Comparison of ENCODE assay signal across 10 cellular contexts in the genomic region with DNA sequence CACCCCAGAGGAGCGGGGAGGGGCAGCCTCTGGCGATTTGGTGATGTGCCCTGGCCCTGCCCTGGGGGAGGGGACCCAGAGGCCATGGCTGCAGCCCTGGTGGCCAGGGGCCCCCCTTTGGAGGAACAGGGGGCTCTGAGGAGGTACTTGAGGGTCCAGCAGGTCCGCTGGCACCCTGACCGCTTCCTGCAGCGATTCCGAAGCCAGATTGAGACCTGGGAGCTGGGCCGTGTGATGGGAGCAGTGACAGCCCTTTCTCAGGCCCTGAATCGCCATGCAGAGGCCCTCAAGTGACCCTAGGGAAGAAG. TPM values are rescaled to one million over a fixed set of nuclear protein-coding genes. Genes with fewer than 3 reads are reported as not detected.
DNase-seq lines count a peak whose midpoint lies in the region; ATAC-seq and TF ChIP-seq lines count a peak whose summit lies in the region.
"Had no signal": no experiment of that assay in that cellular context is flagged by ENCODE, and none has a peak within 500 bp of the region (broad histone marks: within the 10 kb centered on the region; RNA-seq: fewer than 3 reads in every experiment).

No MANE protein-coding gene starts in this region.

- H2AFZ ChIP-seq in neuronal stem cell (ENCODE audit: low read length) = no peak overlapping the region

- intact Hi-C loops in CD8-positive, alpha-beta T cell (cut with DNase I, micrococcal nuclease) = no loop called here

- CTCF ChIA-PET in CD8-positive, alpha-beta T cell (lab: Charles Lee) = interaction anchor here (1.0 to 36.4 kb wide), 4 partner anchors 10 to 65 kb away, joined by 3 to 1206 read pairs (median 6); partner anchors contain the start of genes LST1, LTB, NCR3 and NFKBIL1

- POLR2A ChIA-PET in CD8-positive, alpha-beta T cell (lab: Charles Lee) = interaction anchor here (0.5 to 5.0 kb wide), 7 partner anchors 17 to 40 kb away, joined by 3 to 43 read pairs (median 8); partner anchors contain the start of genes LTB, NCR3 and TNF

- no peak overlapping the region for H2BK5ac ChIP-seq in neuronal stem cell (ENCODE audit: low read length)

- no peak for TF ChIP-seq CTCF in CD8-positive, alpha-beta T cell (IDR thresholded peaks at IDR 0.05)

- H2BK12ac ChIP-seq in neuronal stem cell (ENCODE audit: low read length) = no peak overlapping the region

- H4K91ac ChIP-seq in neuronal stem cell (ENCODE audit: low read depth, low read length, poor library complexity) = no peak overlapping the region

- no peak overlapping the region for H3K4ac ChIP-seq in neuronal stem cell (ENCODE audit: low read length)

- no peak overlapping the region for H3K9ac ChIP-seq in neuronal stem cell (ENCODE audit: low read depth, low read length, poor library complexity)

- no peak overlapping the region for H3K14ac ChIP-seq in neuronal stem cell (ENCODE audit: low read length)

- H3K4me3 ChIP-seq in CD8-positive, alpha-beta T cell (ENCODE audit: low read depth, low read length) = peak overlapping the region; percentile 5
- H3K4me3 ChIP-seq in neuronal stem cell (ENCODE audit: low read length in 2 of 2) = no peak overlapping the region

- H3K4me1 ChIP-seq in CD8-positive, alpha-beta T cell (ENCODE audit: insufficient read depth, low read length) = peaks cover 52% of the 10 kb centered on the region
- H3K4me1 ChIP-seq in neuronal stem cell (ENCODE audit: control insufficient read depth in 2 of 2, insufficient read depth in 1 of 2, low read depth in 1 of 2, low read length in 2 of 2) = peaks cover 0 to 7% of the 10 kb centered on the region in 2 donors

- H4K8ac ChIP-seq in neuronal stem cell (ENCODE audit: low read depth, low read length) = no peak overlapping the region

- no peak overlapping the region for H3K4me2 ChIP-seq in neuronal stem cell (ENCODE audit: insufficient read depth, low read length, poor library complexity, severe bottlenecking)

- H3K36me3 ChIP-seq in CD8-positive, alpha-beta T cell (ENCODE audit: insufficient read depth, low read length) = peaks cover 9% of the 10 kb centered on the region
- H3K36me3 ChIP-seq in KOPT-K1 (ENCODE audit: insufficient read depth, low read length) (peaks cover 34% of the 10 kb centered on the region), neuronal stem cell (replicated peaks in 1 of 2; ENCODE audit: control insufficient read depth in 2 of 2, insufficient read depth in 2 of 2, low read length in 2 of 2) (peaks cover 37 to 72% of the 10 kb centered on the region in 2 donors)

- H3K23ac ChIP-seq in neuronal stem cell (ENCODE audit: low read depth, low read length, poor library complexity) = peak overlapping the region; percentile 73

- peaks cover 6% of the 10 kb centered on the region for H3K79me1 ChIP-seq in neuronal stem cell (ENCODE audit: low read depth, low read length)

- no peak overlapping the region for H2AK5ac ChIP-seq in neuronal stem cell (ENCODE audit: low read depth, low read length)

- no peak overlapping the region for H2BK15ac ChIP-seq in neuronal stem cell (ENCODE audit: low read length)

- peak overlapping the region; percentile 90 for H3K27ac Mint-ChIP-seq in CD8-positive, alpha-beta T cell
- peak overlapping the region; percentile 96 for H3K27ac Mint-ChIP-seq in central memory CD8-positive, alpha-beta T cell (ENCODE audit: low read depth)

- peaks cover 57% of the 10 kb centered on the region for H3K4me1 Mint-ChIP-seq in CD8-positive, alpha-beta T cell (ENCODE audit: low read depth)
- H3K4me1 Mint-ChIP-seq in central memory CD8-positive, alpha-beta T cell = peaks cover 57% of the 10 kb centered on the region

- no peak for DNase-seq in CD8-positive, alpha-beta T cell
- DNase-seq in central memory CD8-positive, alpha-beta T cell (ENCODE audit: low spot score in 2 of 2) = no peak
- DNase-seq in neuronal stem cell (ENCODE audit: low spot score) (no peak), GM19238 (ENCODE audit: insufficient read length, low spot score) (no peak), DMS153 treated with DMSO at 0.1 percent for 48 hours (lab: John Stamatoyannopoulos, UW; ENCODE audit: unreplicated experiment) (no peak), NCI-H1436 (lab: John Stamatoyannopoulos, UW) (no peak)
- DNase-seq: MM.1S, NCI-H446 treated with DMSO at 0.1 percent for 48 hours had no signal

- no peak overlapping the region for H3K18ac ChIP-seq in neuronal stem cell (ENCODE audit: low read length)

- H3K36me3 Mint-ChIP-seq in CD8-positive, alpha-beta T cell = peaks cover 37% of the 10 kb centered on the region
- H3K36me3 Mint-ChIP-seq in central memory CD8-positive, alpha-beta T cell (ENCODE audit: insufficient read depth) = peaks cover 12% of the 10 kb centered on the region

- H3K27ac ChIP-seq in CD8-positive, alpha-beta T cell (ENCODE audit: low read depth, low read length) = no peak overlapping the region
- H3K27ac ChIP-seq in KOPT-K1 (ENCODE audit: low read depth, low read length, poor library complexity, severe bottlenecking) (peak overlapping the region; percentile 74), neuronal stem cell (replicated peaks; ENCODE audit: low read length) (no peak overlapping the region)

- no peaks in the 10 kb centered on the region for H3K9me3 ChIP-seq in CD8-positive, alpha-beta T cell (ENCODE audit: low read length)
- H3K9me3 ChIP-seq in KOPT-K1 (ENCODE audit: insufficient read depth, low read length, poor library complexity, severe bottlenecking) (no peaks in the 10 kb centered on the region), neuronal stem cell (replicated peaks in 1 of 2; ENCODE audit: control insufficient read depth in 2 of 2, insufficient read depth in 1 of 2, low read depth in 1 of 2, low read length in 2 of 2) (no peaks in the 10 kb centered on the region)

- ATAC-seq in CD8-positive, alpha-beta T cell = no peak
- no peak for ATAC-seq in central memory CD8-positive, alpha-beta T cell (replicated peaks; ENCODE audit: extremely low read depth, poor library complexity, severe bottlenecking)
- no peak for ATAC-seq in HG02840 (IDR thresholded peaks at IDR 0.05; ENCODE audit: low FRiP score, unreplicated experiment)

- no CpG with 5 or more reads among the region's 8 CpGs for WGBS in neuronal stem cell (ENCODE audit: extremely low coverage in 2 of 2, insufficient read length in 2 of 2, insufficient replicate concordance in 1 of 2), 2 donors

- H2BK120ac ChIP-seq in neuronal stem cell (ENCODE audit: low read depth, low read length) = no peak overlapping the region

- peak overlapping the region; percentile 80 for H3K4me3 Mint-ChIP-seq in CD8-positive, alpha-beta T cell
- H3K4me3 Mint-ChIP-seq in central memory CD8-positive, alpha-beta T cell = peak overlapping the region; percentile 84

- H3K9me3 Mint-ChIP-seq in CD8-positive, alpha-beta T cell = no peaks in the 10 kb centered on the region
- no peaks in the 10 kb centered on the region for H3K9me3 Mint-ChIP-seq in central memory CD8-positive, alpha-beta T cell

- no peaks in the 10 kb centered on the region for H3K27me3 Mint-ChIP-seq in CD8-positive, alpha-beta T cell (ENCODE audit: low read depth)
- H3K27me3 Mint-ChIP-seq in central memory CD8-positive, alpha-beta T cell = no peaks in the 10 kb centered on the region

- H3K27me3 ChIP-seq in CD8-positive, alpha-beta T cell (ENCODE audit: insufficient read depth, low read length) = no peaks in the 10 kb centered on the region
- no peaks in the 10 kb centered on the region for H3K27me3 ChIP-seq in neuronal stem cell (ENCODE audit: control insufficient read depth in 3 of 3, insufficient read depth in 3 of 3, low read depth in 1 of 3, low read length in 3 of 3)

RNA-seq across cellular contexts. Expression of gene NFKBIL1, which starts 10.9 kb away (rescaled TPM):
- 1 to 10 TPM; 6.1 to 7.0 TPM for total RNA-seq in CD8-positive, alpha-beta T cell
- polyA plus RNA-seq in neuronal stem cell (2013, experiment 1 of 2) = 22.2 TPM
- polyA plus RNA-seq in neuronal stem cell (2013, experiment 2 of 2) = 22.0 TPM

RNA-seq across cellular contexts. Expression of gene ATP6V1G2, which starts 11.9 kb away (rescaled TPM):
- total RNA-seq in CD8-positive, alpha-beta T cell = 1 to 10 TPM; 1.3 to 3.0 TPM
- polyA plus RNA-seq in neuronal stem cell (2013, experiment 1 of 2) = 6.0 TPM
- 5.1 TPM for polyA plus RNA-seq in neuronal stem cell (2013, experiment 2 of 2)

RNA-seq across cellular contexts. Expression of gene LTA, which starts 13.8 kb away (rescaled TPM):
- total RNA-seq in CD8-positive, alpha-beta T cell = 10 to 100 TPM; 17.1 to 17.2 TPM
- polyA plus RNA-seq in neuronal stem cell (2013, experiment 1 of 2) = 0.07 TPM
- 0.07 TPM for polyA plus RNA-seq in neuronal stem cell (2013, experiment 2 of 2)

RNA-seq across cellular contexts. Expression of gene DDX39B, which starts 16.5 kb away (rescaled TPM):
- total RNA-seq in CD8-positive, alpha-beta T cell = 100 to 1,000 TPM; 483 to 518 TPM
- 297 TPM for polyA plus RNA-seq in neuronal stem cell (2013, experiment 1 of 2)
- 291 TPM for polyA plus RNA-seq in neuronal stem cell (2013, experiment 2 of 2)

RNA-seq across cellular contexts. Expression of gene TNF, which starts 17.1 kb away (rescaled TPM):
- 10 to 100 TPM; 30.1 to 32.7 TPM for total RNA-seq in CD8-positive, alpha-beta T cell
- 0.03 TPM for polyA plus RNA-seq in neuronal stem cell (2013, experiment 1 of 2)
- polyA plus RNA-seq in neuronal stem cell (2013, experiment 2 of 2) = 0.01 TPM
